20 cellular contexts compared by ENCODE assay signal in genomic region chr16:79610771-79611170, GRCh38.
"Had no signal": no experiment of that assay in that cellular context is flagged by ENCODE, and none has a peak within 500 bp of the region (broad histone marks: within the 10 kb centered on the region; RNA-seq: fewer than 3 reads in every experiment).

No MANE protein-coding gene starts in this region.

- H3K4me1 ChIP-seq: lower lobe of right lung, spleen had no signal

- DNase-seq: activated CD4-positive, alpha-beta T cell treated with anti-CD3 and anti-CD28 coated beads, Interleukin-2, amount 10 ng/mL, durations not matched to agents 24 days and 14 days; activated naive CD8-positive, alpha-beta T cell treated with anti-CD3 and anti-CD28 coated beads, Interleukin-2, amount 10 ng/mL, durations not matched to agents 7 days and 5 days; activated T-cell treated with anti-CD3 and anti-CD28 coated beads, Interleukin-2, amount 50 U/mL, for 1 hour; amygdala; central memory CD4-positive, alpha-beta T cell; effector memory CD8-positive, alpha-beta T cell; esophagus squamous epithelium; lower lobe of right lung; naive thymus-derived CD4-positive, alpha-beta T cell; occipital lobe; sigmoid colon; SK-N-SH; spleen; stimulated activated CD4-positive, alpha-beta T cell treated with anti-CD3 and anti-CD28 coated beads, Interleukin-4, amount 100 ng/mL, for 1 hour; stimulated activated naive CD4-positive, alpha-beta T cell; thyroid gland had no signal

- FAIRE-seq: colon, endothelial cell of umbilical vein had no signal

- H3K27me3 ChIP-seq: sigmoid colon, thyroid gland had no signal

- H3K27ac Mint-ChIP-seq: activated CD4-positive, alpha-beta T cell treated with anti-CD3 and anti-CD28 coated beads, Interleukin-2, amount 10 ng/mL, durations not matched to agents 24 days and 14 days; activated naive CD8-positive, alpha-beta T cell treated with anti-CD3 and anti-CD28 coated beads, Interleukin-2, amount 10 ng/mL, durations not matched to agents 7 days and 5 days; effector memory CD8-positive, alpha-beta T cell had no signal

- H3K9me3 Mint-ChIP-seq: activated CD4-positive, alpha-beta T cell treated with anti-CD3 and anti-CD28 coated beads, Interleukin-2, amount 10 ng/mL, durations not matched to agents 24 days and 14 days; activated naive CD8-positive, alpha-beta T cell treated with anti-CD3 and anti-CD28 coated beads, Interleukin-2, amount 10 ng/mL, durations not matched to agents 7 days and 5 days; effector memory CD8-positive, alpha-beta T cell; naive thymus-derived CD4-positive, alpha-beta T cell; neural crest cell had no signal

- H3K4me3 ChIP-seq: esophagus squamous epithelium, lower lobe of right lung, sigmoid colon, spleen, thyroid gland had no signal

- H3K27ac ChIP-seq: esophagus squamous epithelium, lower lobe of right lung, sigmoid colon, spleen, thyroid gland had no signal

- H3K36me3 Mint-ChIP-seq: activated naive CD8-positive, alpha-beta T cell treated with anti-CD3 and anti-CD28 coated beads, Interleukin-2, amount 10 ng/mL, durations not matched to agents 7 days and 5 days had no signal

- ATAC-seq: effector memory CD8-positive, alpha-beta T cell; left lobe of liver; lower lobe of right lung; naive thymus-derived CD4-positive, alpha-beta T cell had no signal

- H3K4me1 Mint-ChIP-seq: activated naive CD8-positive, alpha-beta T cell treated with anti-CD3 and anti-CD28 coated beads, Interleukin-2, amount 10 ng/mL, durations not matched to agents 7 days and 5 days had no signal

- H3K4me2 ChIP-seq: SK-N-SH had no signal

- H3K9ac ChIP-seq: SK-N-SH had no signal

- H3K36me3 ChIP-seq: esophagus squamous epithelium, lower lobe of right lung, sigmoid colon, spleen, thyroid gland had no signal

- H3K4me3 Mint-ChIP-seq: activated CD4-positive, alpha-beta T cell treated with anti-CD3 and anti-CD28 coated beads, Interleukin-2, amount 10 ng/mL, durations not matched to agents 24 days and 14 days; activated naive CD8-positive, alpha-beta T cell treated with anti-CD3 and anti-CD28 coated beads, Interleukin-2, amount 10 ng/mL, durations not matched to agents 7 days and 5 days; effector memory CD8-positive, alpha-beta T cell; naive thymus-derived CD4-positive, alpha-beta T cell; neural crest cell had no signal

- H3K9me3 ChIP-seq: esophagus squamous epithelium, lower lobe of right lung, sigmoid colon, SK-N-SH, spleen, thyroid gland had no signal
